1 cellular context compared by ENCODE assay signal in the genomic region with DNA sequence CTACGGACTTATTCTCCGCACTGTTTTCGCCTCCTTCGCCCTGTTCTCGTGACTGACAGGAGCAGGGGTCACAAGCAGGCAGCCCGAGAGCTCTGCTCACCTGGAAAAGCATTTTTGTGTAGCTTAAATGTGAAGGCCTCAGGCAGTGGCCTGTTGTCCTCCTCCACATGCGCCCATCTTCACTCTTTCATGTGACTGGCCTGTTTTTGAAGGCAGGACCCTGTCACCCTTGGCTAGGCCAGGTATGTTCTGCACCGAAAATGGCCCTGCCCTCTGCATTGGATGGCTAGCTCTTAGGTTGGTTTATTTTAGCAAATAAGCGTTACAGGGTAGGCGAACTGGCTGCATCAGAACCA.
A peak's percentile ranks its signal among the peaks of the same experiment; 100 is the strongest.
TF ChIP-seq lines count a peak whose summit lies in the region.

No MANE protein-coding gene starts in this region.

TF ChIP-seq in HepG2, 621 proteins besides CTCF, POLR2A, EP300 and RAD21 (continued from another document and continues in another):
- TF ChIP-seq, protein P1, sequence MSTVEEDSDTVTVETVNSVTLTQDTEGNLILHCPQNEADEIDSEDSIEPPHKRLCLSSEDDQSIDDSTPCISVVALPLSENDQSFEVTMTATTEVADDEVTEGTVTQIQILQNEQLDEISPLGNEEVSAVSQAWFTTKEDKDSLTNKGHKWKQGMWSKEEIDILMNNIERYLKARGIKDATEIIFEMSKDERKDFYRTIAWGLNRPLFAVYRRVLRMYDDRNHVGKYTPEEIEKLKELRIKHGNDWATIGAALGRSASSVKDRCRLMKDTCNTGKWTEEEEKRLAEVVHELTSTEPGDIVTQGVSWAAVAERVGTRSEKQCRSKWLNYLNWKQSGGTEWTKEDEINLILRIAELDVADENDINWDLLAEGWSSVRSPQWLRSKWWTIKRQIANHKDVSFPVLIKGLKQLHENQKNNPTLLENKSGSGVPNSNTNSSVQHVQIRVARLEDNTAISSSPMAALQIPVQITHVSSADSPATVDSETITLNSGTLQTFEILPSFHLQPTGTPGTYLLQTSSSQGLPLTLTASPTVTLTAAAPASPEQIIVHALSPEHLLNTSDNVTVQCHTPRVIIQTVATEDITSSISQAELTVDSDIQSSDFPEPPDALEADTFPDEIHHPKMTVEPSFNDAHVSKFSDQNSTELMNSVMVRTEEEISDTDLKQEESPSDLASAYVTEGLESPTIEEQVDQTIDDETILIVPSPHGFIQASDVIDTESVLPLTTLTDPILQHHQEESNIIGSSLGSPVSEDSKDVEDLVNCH (CRISPR knock-in tag; IDR thresholded peaks at IDR 0.05), result no peak
- TF ChIP-seq TARDBP (CRISPR knock-in tag; IDR thresholded peaks at IDR 0.05), result no peak
- no peak for TF ChIP-seq EHMT2 (IDR thresholded peaks at IDR 0.05; ENCODE audit: borderline replicate concordance, low read depth, low read length)
- TF ChIP-seq, protein P2, sequence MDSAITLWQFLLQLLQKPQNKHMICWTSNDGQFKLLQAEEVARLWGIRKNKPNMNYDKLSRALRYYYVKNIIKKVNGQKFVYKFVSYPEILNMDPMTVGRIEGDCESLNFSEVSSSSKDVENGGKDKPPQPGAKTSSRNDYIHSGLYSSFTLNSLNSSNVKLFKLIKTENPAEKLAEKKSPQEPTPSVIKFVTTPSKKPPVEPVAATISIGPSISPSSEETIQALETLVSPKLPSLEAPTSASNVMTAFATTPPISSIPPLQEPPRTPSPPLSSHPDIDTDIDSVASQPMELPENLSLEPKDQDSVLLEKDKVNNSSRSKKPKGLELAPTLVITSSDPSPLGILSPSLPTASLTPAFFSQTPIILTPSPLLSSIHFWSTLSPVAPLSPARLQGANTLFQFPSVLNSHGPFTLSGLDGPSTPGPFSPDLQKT (CRISPR knock-in tag; IDR thresholded peaks at IDR 0.05; ENCODE audit: borderline replicate concordance), result no peak
- no peak for TF ChIP-seq HNF4G (IDR thresholded peaks at IDR 0.05; ENCODE audit: borderline replicate concordance, low read depth, low read length)
- TF ChIP-seq HNF4G (CRISPR knock-in tag; IDR thresholded peaks at IDR 0.05; ENCODE audit: borderline replicate concordance, low read depth), result no peak
- TF ChIP-seq KDM3A (CRISPR knock-in tag; IDR thresholded peaks at IDR 0.05; ENCODE audit: low read depth), result no peak
- no peak for TF ChIP-seq PCBP1 (IDR thresholded peaks at IDR 0.05; ENCODE audit: borderline replicate concordance, low read depth, low read length)
- no peak for TF ChIP-seq ZNF558 (CRISPR knock-in tag; IDR thresholded peaks at IDR 0.05; ENCODE audit: borderline replicate concordance)
- 0 out of 2 replicates have a peak, but pooled peaks have one; percentile 45 for TF ChIP-seq ZNF510 (CRISPR knock-in tag; IDR thresholded peaks at IDR 0.05; ENCODE audit: low read depth)
- TF ChIP-seq, protein P3, sequence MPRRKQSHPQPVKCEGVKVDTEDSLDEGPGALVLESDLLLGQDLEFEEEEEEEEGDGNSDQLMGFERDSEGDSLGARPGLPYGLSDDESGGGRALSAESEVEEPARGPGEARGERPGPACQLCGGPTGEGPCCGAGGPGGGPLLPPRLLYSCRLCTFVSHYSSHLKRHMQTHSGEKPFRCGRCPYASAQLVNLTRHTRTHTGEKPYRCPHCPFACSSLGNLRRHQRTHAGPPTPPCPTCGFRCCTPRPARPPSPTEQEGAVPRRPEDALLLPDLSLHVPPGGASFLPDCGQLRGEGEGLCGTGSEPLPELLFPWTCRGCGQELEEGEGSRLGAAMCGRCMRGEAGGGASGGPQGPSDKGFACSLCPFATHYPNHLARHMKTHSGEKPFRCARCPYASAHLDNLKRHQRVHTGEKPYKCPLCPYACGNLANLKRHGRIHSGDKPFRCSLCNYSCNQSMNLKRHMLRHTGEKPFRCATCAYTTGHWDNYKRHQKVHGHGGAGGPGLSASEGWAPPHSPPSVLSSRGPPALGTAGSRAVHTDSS (CRISPR knock-in tag; conservative IDR thresholded peaks at IDR 0.05), result no peak
- TF ChIP-seq ZNF879 (CRISPR knock-in tag; IDR thresholded peaks at IDR 0.05), result no peak
- TF ChIP-seq, protein P4, sequence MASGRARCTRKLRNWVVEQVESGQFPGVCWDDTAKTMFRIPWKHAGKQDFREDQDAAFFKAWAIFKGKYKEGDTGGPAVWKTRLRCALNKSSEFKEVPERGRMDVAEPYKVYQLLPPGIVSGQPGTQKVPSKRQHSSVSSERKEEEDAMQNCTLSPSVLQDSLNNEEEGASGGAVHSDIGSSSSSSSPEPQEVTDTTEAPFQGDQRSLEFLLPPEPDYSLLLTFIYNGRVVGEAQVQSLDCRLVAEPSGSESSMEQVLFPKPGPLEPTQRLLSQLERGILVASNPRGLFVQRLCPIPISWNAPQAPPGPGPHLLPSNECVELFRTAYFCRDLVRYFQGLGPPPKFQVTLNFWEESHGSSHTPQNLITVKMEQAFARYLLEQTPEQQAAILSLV (CRISPR knock-in tag; IDR thresholded peaks at IDR 0.05; ENCODE audit: borderline replicate concordance), result 0 out of 2 replicates have a peak, but pooled peaks have one; percentile 12
- TF ChIP-seq ZNF432 (CRISPR knock-in tag; IDR thresholded peaks at IDR 0.05; ENCODE audit: borderline replicate concordance), result no peak
- TF ChIP-seq MZF1 (CRISPR knock-in tag; IDR thresholded peaks at IDR 0.05; ENCODE audit: borderline replicate concordance), result no peak
- TF ChIP-seq, protein P5, sequence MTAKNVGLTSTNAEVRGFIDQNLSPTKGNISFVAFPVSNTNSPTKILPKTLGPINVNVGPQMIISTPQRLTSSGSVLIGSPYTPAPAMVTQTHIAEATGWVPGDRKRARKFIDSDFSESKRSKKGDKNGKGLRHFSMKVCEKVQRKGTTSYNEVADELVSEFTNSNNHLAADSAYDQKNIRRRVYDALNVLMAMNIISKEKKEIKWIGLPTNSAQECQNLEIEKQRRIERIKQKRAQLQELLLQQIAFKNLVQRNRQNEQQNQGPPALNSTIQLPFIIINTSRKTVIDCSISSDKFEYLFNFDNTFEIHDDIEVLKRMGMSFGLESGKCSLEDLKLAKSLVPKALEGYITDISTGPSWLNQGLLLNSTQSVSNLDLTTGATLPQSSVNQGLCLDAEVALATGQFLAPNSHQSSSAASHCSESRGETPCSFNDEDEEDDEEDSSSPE (CRISPR knock-in tag; IDR thresholded peaks at IDR 0.05), result no peak
- TF ChIP-seq CBX2 (IDR thresholded peaks at IDR 0.05; ENCODE audit: low read depth, low read length), result no peak
- no peak for TF ChIP-seq CBX2 (CRISPR knock-in tag; IDR thresholded peaks at IDR 0.05; ENCODE audit: low read depth)
- TF ChIP-seq RBM39 (IDR thresholded peaks at IDR 0.05; ENCODE audit: low read depth, low read length, poor library complexity, severe bottlenecking), result no peak
- TF ChIP-seq, protein P6, sequence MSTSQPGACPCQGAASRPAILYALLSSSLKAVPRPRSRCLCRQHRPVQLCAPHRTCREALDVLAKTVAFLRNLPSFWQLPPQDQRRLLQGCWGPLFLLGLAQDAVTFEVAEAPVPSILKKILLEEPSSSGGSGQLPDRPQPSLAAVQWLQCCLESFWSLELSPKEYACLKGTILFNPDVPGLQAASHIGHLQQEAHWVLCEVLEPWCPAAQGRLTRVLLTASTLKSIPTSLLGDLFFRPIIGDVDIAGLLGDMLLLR (CRISPR knock-in tag; IDR thresholded peaks at IDR 0.05), result peak; percentile 22; the same call in 1 of the 2 replicates
- no peak for TF ChIP-seq NCOR1 (IDR thresholded peaks at IDR 0.05; ENCODE audit: borderline replicate concordance, low read length)
- no peak for TF ChIP-seq ZNF773 (CRISPR knock-in tag; IDR thresholded peaks at IDR 0.05; ENCODE audit: borderline replicate concordance)
- TF ChIP-seq ZNF670 (CRISPR knock-in tag; IDR thresholded peaks at IDR 0.05; ENCODE audit: borderline replicate concordance), result no peak
- no peak for TF ChIP-seq ZFP90 (CRISPR knock-in tag; IDR thresholded peaks at IDR 0.05; ENCODE audit: borderline replicate concordance)
- TF ChIP-seq, protein P7, sequence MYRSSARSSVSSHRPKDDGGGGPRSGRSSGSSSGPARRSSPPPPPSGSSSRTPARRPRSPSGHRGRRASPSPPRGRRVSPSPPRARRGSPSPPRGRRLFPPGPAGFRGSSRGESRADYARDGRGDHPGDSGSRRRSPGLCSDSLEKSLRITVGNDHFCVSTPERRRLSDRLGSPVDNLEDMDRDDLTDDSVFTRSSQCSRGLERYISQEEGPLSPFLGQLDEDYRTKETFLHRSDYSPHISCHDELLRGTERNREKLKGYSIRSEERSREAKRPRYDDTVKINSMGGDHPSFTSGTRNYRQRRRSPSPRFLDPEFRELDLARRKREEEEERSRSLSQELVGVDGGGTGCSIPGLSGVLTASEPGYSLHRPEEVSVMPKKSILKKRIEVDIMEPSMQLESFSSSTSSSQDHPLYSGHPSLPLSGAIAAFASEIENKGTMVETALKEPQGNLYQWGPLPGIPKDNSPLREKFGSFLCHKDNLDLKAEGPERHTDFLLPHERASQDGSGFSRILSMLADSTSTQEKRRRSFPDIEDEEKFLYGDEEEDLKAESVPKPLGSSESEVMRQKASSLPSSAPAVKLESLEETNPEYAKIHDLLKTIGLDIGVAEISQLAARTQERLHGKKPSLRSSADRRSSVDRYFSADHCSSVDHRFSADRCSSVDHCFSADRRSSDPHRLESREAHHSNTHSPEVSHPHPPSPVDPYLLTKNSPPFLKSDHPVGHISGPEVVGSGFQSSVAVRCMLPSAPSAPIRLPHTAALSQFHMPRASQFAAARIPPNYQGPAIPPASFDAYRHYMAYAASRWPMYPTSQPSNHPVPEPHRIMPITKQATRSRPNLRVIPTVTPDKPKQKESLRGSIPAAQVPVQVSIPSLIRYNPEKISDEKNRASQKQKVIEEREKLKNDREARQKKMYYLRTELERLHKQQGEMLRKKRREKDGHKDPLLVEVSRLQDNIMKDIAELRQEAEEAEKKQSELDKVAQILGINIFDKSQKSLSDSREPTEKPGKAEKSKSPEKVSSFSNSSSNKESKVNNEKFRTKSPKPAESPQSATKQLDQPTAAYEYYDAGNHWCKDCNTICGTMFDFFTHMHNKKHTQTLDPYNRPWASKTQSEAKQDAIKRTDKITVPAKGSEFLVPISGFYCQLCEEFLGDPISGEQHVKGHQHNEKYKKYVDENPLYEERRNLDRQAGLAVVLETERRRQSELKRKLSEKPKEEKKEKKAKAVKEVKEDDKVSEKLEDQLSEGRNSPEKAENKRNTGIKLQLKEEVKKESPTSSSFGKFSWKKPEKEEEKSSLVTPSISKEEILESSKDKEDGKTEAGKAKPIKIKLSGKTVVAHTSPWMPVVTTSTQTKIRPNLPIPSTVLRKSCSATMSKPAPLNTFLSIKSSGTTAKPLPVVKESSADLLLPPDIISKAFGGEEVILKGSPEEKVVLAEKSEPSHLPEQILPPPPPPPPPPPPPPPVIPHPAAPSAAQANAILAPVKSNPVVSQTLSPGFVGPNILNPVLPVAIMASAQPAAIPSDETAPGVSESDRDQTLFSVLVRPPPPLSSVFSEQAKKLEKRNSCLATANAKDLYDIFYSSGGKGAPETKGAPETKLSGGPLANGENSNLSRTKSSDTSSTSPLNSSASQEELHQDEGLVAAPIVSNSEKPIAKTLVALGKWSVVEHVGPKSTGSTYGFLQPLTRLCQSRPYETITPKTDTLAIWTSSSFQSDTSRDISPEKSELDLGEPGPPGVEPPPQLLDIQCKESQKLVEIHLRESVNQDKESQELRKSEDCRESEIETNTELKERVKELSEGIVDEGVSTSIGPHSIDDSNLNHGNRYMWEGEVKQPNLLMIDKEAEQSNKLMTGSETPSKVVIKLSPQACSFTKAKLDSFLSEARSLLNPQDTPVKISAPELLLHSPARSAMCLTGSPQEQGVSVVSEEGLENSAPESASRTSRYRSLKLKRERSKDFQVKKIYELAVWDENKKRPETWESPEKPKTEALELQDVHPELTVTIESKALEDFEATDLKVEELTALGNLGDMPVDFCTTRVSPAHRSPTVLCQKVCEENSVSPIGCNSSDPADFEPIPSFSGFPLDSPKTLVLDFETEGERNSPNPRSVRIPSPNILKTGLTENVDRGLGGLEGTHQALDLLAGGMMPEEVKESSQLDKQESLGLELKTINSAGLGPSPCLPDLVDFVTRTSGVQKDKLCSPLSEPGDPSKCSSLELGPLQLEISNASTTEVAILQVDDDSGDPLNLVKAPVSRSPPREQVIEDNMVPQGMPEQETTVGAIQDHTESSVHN (CRISPR knock-in tag; IDR thresholded peaks at IDR 0.05), result peak; percentile 77
- no peak for TF ChIP-seq ZNF232 (CRISPR knock-in tag; IDR thresholded peaks at IDR 0.05; ENCODE audit: borderline replicate concordance)
- TF ChIP-seq, protein P8, sequence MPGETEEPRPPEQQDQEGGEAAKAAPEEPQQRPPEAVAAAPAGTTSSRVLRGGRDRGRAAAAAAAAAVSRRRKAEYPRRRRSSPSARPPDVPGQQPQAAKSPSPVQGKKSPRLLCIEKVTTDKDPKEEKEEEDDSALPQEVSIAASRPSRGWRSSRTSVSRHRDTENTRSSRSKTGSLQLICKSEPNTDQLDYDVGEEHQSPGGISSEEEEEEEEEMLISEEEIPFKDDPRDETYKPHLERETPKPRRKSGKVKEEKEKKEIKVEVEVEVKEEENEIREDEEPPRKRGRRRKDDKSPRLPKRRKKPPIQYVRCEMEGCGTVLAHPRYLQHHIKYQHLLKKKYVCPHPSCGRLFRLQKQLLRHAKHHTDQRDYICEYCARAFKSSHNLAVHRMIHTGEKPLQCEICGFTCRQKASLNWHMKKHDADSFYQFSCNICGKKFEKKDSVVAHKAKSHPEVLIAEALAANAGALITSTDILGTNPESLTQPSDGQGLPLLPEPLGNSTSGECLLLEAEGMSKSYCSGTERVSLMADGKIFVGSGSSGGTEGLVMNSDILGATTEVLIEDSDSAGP (CRISPR knock-in tag; IDR thresholded peaks at IDR 0.05; ENCODE audit: borderline replicate concordance), result peak; percentile 6; the same call in 1 of the 2 replicates
- TF ChIP-seq, protein P9, sequence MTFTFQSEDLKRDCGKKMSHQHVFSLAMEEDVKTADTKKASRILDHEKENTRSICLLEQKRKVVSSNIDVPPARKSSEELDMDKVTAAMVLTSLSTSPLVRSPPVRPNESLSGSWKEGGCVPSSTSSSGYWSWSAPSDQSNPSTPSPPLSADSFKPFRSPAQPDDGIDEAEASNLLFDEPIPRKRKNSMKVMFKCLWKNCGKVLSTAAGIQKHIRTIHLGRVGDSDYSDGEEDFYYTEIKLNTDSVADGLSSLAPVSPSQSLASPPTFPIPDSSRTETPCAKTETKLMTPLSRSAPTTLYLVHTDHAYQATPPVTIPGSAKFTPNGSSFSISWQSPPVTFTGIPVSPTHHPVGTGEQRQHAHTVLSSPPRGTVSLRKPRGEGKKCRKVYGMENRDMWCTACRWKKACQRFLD (CRISPR knock-in tag; IDR thresholded peaks at IDR 0.05; ENCODE audit: borderline replicate concordance), result 0 out of 2 replicates have a peak, but pooled peaks have one; percentile 73
